Comparison of ENCODE assay signal across 8 cellular contexts in genomic region chr17:1617620-1618174, GRCh38. TPM values are rescaled to one million over a fixed set of nuclear protein-coding genes. Genes with fewer than 3 reads are reported as not detected.
A peak's percentile ranks its signal among the peaks of the same experiment; 100 is the strongest.
DNase-seq lines count a peak whose midpoint lies in the region; ATAC-seq and TF ChIP-seq lines count a peak whose summit lies in the region.
"Had no signal": no experiment of that assay in that cellular context is flagged by ENCODE, and none has a peak within 500 bp of the region (broad histone marks: within the 10 kb centered on the region; RNA-seq: fewer than 3 reads in every experiment).

No MANE protein-coding gene starts in this region.

- no peak overlapping the region for H2BK120ac ChIP-seq in IMR-90 (ENCODE audit: low read depth, low read length)

- H2AK9ac ChIP-seq in IMR-90 (replicated peaks; ENCODE audit: low read depth, low read length, poor library complexity), result peak overlapping the region; percentile 51

- H3K4me1 ChIP-seq in IMR-90 (ENCODE audit: control insufficient read depth, insufficient read depth, low read length), result peaks cover 3% of the 10 kb centered on the region; the same call in 1 of the 2 replicates
- H3K4me1 ChIP-seq in transverse colon, result peaks cover 0 to 18% (median 11%) of the 10 kb centered on the region in 4 donors

- H3K4me3 ChIP-seq in IMR-90 (ENCODE audit: insufficient read depth, low read depth, low read length), result no peak overlapping the region
- H3K4me3 ChIP-seq in astrocyte of the spinal cord (ENCODE audit: low read depth, low read length), result no peak overlapping the region
- H3K4me3 ChIP-seq in kidney epithelial cell (ENCODE audit: low read depth, low read length), result no peak overlapping the region
- no peak overlapping the region for H3K4me3 ChIP-seq in transverse colon
- H3K4me3 ChIP-seq: SJSA1 had no signal

- H3K23ac ChIP-seq in IMR-90 (ENCODE audit: low read depth, low read length), result no peak overlapping the region

- WGBS in IMR-90 (ENCODE audit: extremely low coverage in 2 of 2, insufficient read length in 1 of 2), 2 experiments, result 68% methylated on average over 7 of the region's 20 CpGs; no CpG with 5 or more reads in 1 of the 2 experiments
- WGBS in transverse colon (ENCODE audit: low coverage in 1 of 2), 2 donors, result 22 to 42% methylated on average over 5 to 20 of the region's 20 CpGs

- dilution Hi-C loops in IMR-90 (cut with HindIII; ENCODE audit: low sequenced_read_pairs, unreplicated experiment), result no loop called here

- POLR2A ChIA-PET in IMR-90 (lab: Charles Lee; ENCODE audit: unreplicated experiment), result no interaction called here

- 0 out of 2 replicates have a peak, but pooled peaks have one; percentile 5 for TF ChIP-seq CTCF in IMR-90 (conservative IDR thresholded peaks at IDR 0.05; ENCODE audit: low read depth, low read length)
- TF ChIP-seq CTCF in astrocyte of the spinal cord (IDR thresholded peaks at IDR 0.05; ENCODE audit: low read depth, low read length), result no peak
- no peak for TF ChIP-seq CTCF in kidney epithelial cell (IDR thresholded peaks at IDR 0.05; ENCODE audit: insufficient read depth, low read length, poor library complexity, severe bottlenecking)
- peak in 4 of 5 experiments; percentile 12 to 41 (median 17) for TF ChIP-seq CTCF in transverse colon (IDR thresholded peaks at IDR 0.05)

- H3K56ac ChIP-seq in IMR-90 (ENCODE audit: extremely low read depth, insufficient read depth, low read length), result no peak overlapping the region

- no TSS peak for BruUV-seq in IMR-90 (replicated peaks; lab: Mats Ljungman, UMichigan)

- H3K9ac ChIP-seq in IMR-90 (ENCODE audit: low read depth, low read length), result no peak overlapping the region

- no peak overlapping the region; the same call in 2 of the 3 replicates for H2BK15ac ChIP-seq in IMR-90 (ENCODE audit: low read depth, low read length)

- no peak overlapping the region for H4K5ac ChIP-seq in IMR-90 (ENCODE audit: low read depth, low read length)

- H2AFZ ChIP-seq in IMR-90 (replicated peaks; ENCODE audit: low read length, poor library complexity), result peak overlapping the region; percentile 74

- H2BK20ac ChIP-seq in IMR-90 (ENCODE audit: low read depth, low read length), result no peak overlapping the region

- TF ChIP-seq POLR2A in IMR-90 (IDR thresholded peaks at IDR 0.05; ENCODE audit: low read depth, low read length) (no peak), transverse colon (IDR thresholded peaks at IDR 0.05) (peak; percentile 22)

- no peaks in the 10 kb centered on the region for H4K20me1 ChIP-seq in IMR-90 (ENCODE audit: insufficient read depth, low read length)

- intact Hi-C loops in IMR-90 (cut with micrococcal nuclease) (no loop called here), transverse colon (cut with DNase I; ENCODE audit: low total_unique reads) (no loop called here)

- no peak overlapping the region for H2BK5ac ChIP-seq in IMR-90 (ENCODE audit: low read depth, low read length, poor library complexity, severe bottlenecking)

- TF ChIP-seq RAD21 in IMR-90 (IDR thresholded peaks at IDR 0.05; ENCODE audit: low read length), result no peak

- no peaks in the 10 kb centered on the region for H3K36me3 ChIP-seq in IMR-90 (ENCODE audit: control insufficient read depth, insufficient read depth, low read length)
- H3K36me3 ChIP-seq in kidney epithelial cell (ENCODE audit: control insufficient read depth, insufficient read depth, low read length), result no peaks in the 10 kb centered on the region
- no peaks in the 10 kb centered on the region for H3K36me3 ChIP-seq in transverse colon
- H3K36me3 ChIP-seq: SJSA1 had no signal

- no peak overlapping the region for H3K4me2 ChIP-seq in IMR-90 (ENCODE audit: low read depth, low read length)

- H3K27me3 ChIP-seq in IMR-90 (ENCODE audit: control insufficient read depth, insufficient read depth, low read length) (no peaks in the 10 kb centered on the region), kidney epithelial cell (ENCODE audit: control insufficient read depth, insufficient read depth, low read length) (no peaks in the 10 kb centered on the region), transverse colon (no peaks in the 10 kb centered on the region)
- H3K27me3 ChIP-seq: SJSA1 had no signal

- H2AK5ac ChIP-seq in IMR-90 (ENCODE audit: low read depth, low read length), result no peak overlapping the region

- H3K27ac ChIP-seq in IMR-90 (ENCODE audit: insufficient read depth, low read length) (peak overlapping the region; percentile 41; the same call in 1 of the 2 replicates), transverse colon (peak overlapping the region; percentile 64 to 80 (median 76))
- H3K27ac ChIP-seq: SJSA1 had no signal

- H3K14ac ChIP-seq in IMR-90 (replicated peaks; ENCODE audit: low read depth, low read length), result no peak overlapping the region

- no peaks in the 10 kb centered on the region for H3K79me1 ChIP-seq in IMR-90 (ENCODE audit: low read depth in 1 of 2, low read length in 2 of 2)

- CTCF ChIA-PET in IMR-90 (lab: Yijun Ruan, JAX), result interaction anchor here (1.0 kb wide), 1 partner anchor 43 kb away, joined by 3 read pairs; no protein-coding TSS in a partner anchor

- no peak overlapping the region for H4K91ac ChIP-seq in IMR-90 (ENCODE audit: insufficient read depth, low read depth, low read length)

- no peak overlapping the region for H3K18ac ChIP-seq in IMR-90 (ENCODE audit: low read depth, low read length)

- H4K8ac ChIP-seq in IMR-90 (ENCODE audit: low read depth in 2 of 2, low read length in 2 of 2), result peak overlapping the region in 1 of 2 experiments; percentile 30; a peak in 3 of 4 replicates

- TF ChIP-seq EP300 in transverse colon (IDR thresholded peaks at IDR 0.05; ENCODE audit: low read depth), result no peak

- H3K9me3 ChIP-seq in IMR-90 (ENCODE audit: control insufficient read depth, insufficient read depth, low read length), result no peaks in the 10 kb centered on the region
- H3K9me3 ChIP-seq in transverse colon, result no peaks in the 10 kb centered on the region
- H3K9me3 ChIP-seq: SJSA1 had no signal

- DNase-seq in IMR-90 (peak; percentile 77), astrocyte of the spinal cord (ENCODE audit: low read depth, low spot score) (peak; percentile 48), kidney epithelial cell (ENCODE audit: low read depth) (peak; percentile 28), transverse colon (peak; percentile 82), SIG-M5 (lab: John Stamatoyannopoulos, UW) (no peak)
- no peak for DNase-seq in stimulated activated CD4-positive, alpha-beta T cell treated with anti-CD3 and anti-CD28 coated beads, Interleukin-12 subunit alpha, Interleukin-12 subunit beta, amount 100 ng/mL, for 4 hours

- ATAC-seq in IMR-90 (ENCODE audit: low read depth) (peak; percentile 93), HG03469 (IDR thresholded peaks at IDR 0.05; ENCODE audit: unreplicated experiment) (no peak)

- in situ Hi-C loops in IMR-90 (cut with MboI; ENCODE audit: low sequenced_read_pairs), result no loop called here
- in situ Hi-C loops in astrocyte of the spinal cord (cut with HindIII; ENCODE audit: low sequenced_read_pairs), result no loop called here
- in situ Hi-C loops in transverse colon (cut with MboI; ENCODE audit: low pct_ligation_motif_present in 1 of 4, low pct_unique_long_range_greater_than_20kb in 1 of 4, low sequenced_read_pairs in 3 of 4), result no loop called here

- H3K9me1 ChIP-seq in IMR-90 (ENCODE audit: insufficient read depth, low read length), result no peaks in the 10 kb centered on the region

- H3K4ac ChIP-seq in IMR-90 (ENCODE audit: low read depth, low read length), result 0 out of 2 replicates have a peak overlapping the region, but pooled peaks have one; percentile 11

TF ChIP-seq in IMR-90, 13 proteins besides CTCF, POLR2A, EP300 and RAD21:
- TF ChIP-seq MAFK (IDR thresholded peaks at IDR 0.05; ENCODE audit: low read depth, low read length) (peak; percentile 4; the same call in 1 of the 2 replicates), MXI1 (IDR thresholded peaks at IDR 0.05; ENCODE audit: borderline replicate concordance, low read depth, low read length) (no peak)

RNA-seq across cellular contexts. Expression of gene SLC43A2, which starts 10.9 kb away (rescaled TPM):
- total RNA-seq in IMR-90 (2012; rRNA removed), result 3.3 and 3.8 TPM in 2 replicates
- polyA plus RNA-seq in IMR-90 (2012; rRNA removed), result 9.0 and 10.3 TPM in 2 replicates
- 6.7 and 12.6 TPM in 2 replicates for polyA plus RNA-seq in IMR-90 (2012; cell fraction: cytosol; rRNA removed)
- 6.9 and 14.7 TPM in 2 replicates for polyA plus RNA-seq in IMR-90 (2012; cell fraction: nucleus; rRNA removed; ENCODE audit: low replicate concordance)
- 9.1 and 15.5 TPM in 2 replicates for total RNA-seq in kidney epithelial cell
- 10 to 100 TPM in 2 of 4 donors, 1 to 10 TPM in 2; 3.7 to 98.9 (median 12.3) TPM for total RNA-seq in transverse colon

RNA-seq across cellular contexts. Expression of gene SCARF1, which starts 27.8 kb away (rescaled TPM):
- 0.18 and 0.28 TPM in 2 replicates for total RNA-seq in IMR-90 (2012; rRNA removed)
- 0.34 and 0.43 TPM in 2 replicates for polyA plus RNA-seq in IMR-90 (2012; rRNA removed)
- 0.13 and 0.40 TPM in 2 replicates for polyA plus RNA-seq in IMR-90 (2012; cell fraction: cytosol; rRNA removed)
- 2.4 and 4.2 TPM in 2 replicates for polyA plus RNA-seq in IMR-90 (2012; cell fraction: nucleus; rRNA removed; ENCODE audit: low replicate concordance)
- 34.9 and 41.0 TPM in 2 replicates for total RNA-seq in kidney epithelial cell
- 10 to 100 TPM; 11.2 to 63.2 (median 16.3) TPM for total RNA-seq in transverse colon

RNA-seq across cellular contexts. Expression of gene RILP, which starts 32.0 kb away (rescaled TPM):
- total RNA-seq in IMR-90 (2012; rRNA removed) (3.9 TPM in 2 replicates), kidney epithelial cell (7.9 and 12.8 TPM in 2 replicates), transverse colon (100 to 1,000 TPM in 2 of 4 donors, 10 to 100 TPM in 2; 59.3 to 185 (median 108) TPM)
- polyA plus RNA-seq in IMR-90 (2012; rRNA removed), result 6.0 and 7.3 TPM in 2 replicates
- 4.0 and 6.5 TPM in 2 replicates for polyA plus RNA-seq in IMR-90 (2012; cell fraction: cytosol; rRNA removed)
- 9.0 and 11.3 TPM in 2 replicates for polyA plus RNA-seq in IMR-90 (2012; cell fraction: nucleus; rRNA removed; ENCODE audit: low replicate concordance)

RNA-seq across cellular contexts. Expression of gene PITPNA, which starts 55.1 kb away (rescaled TPM):
- total RNA-seq in IMR-90 (2012; rRNA removed) (19.2 and 25.8 TPM in 2 replicates), kidney epithelial cell (49.8 and 53.1 TPM in 2 replicates), transverse colon (10 to 100 TPM; 15.3 to 50.2 (median 32.7) TPM)
- 33.1 and 40.1 TPM in 2 replicates for polyA plus RNA-seq in IMR-90 (2012; rRNA removed)
- polyA plus RNA-seq in IMR-90 (2012; cell fraction: cytosol; rRNA removed), result 17.9 and 28.0 TPM in 2 replicates
- polyA plus RNA-seq in IMR-90 (2012; cell fraction: nucleus; rRNA removed; ENCODE audit: low replicate concordance), result 15.2 and 50.9 TPM in 2 replicates

Comparison
In these comparisons a context has a peak if more than half of its experiments do, and no peak if none do; other contexts are left out.
1. DNase-seq: peak in IMR-90 (single experiment), astrocyte of the spinal cord (single experiment), kidney epithelial cell (single experiment) and transverse colon (single experiment); none in SIG-M5 (single experiment) and stimulated activated CD4-positive, alpha-beta T cell treated with anti-CD3 and anti-CD28 coated beads, Interleukin-12 subunit alpha, Interleukin-12 subunit beta, amount 100 ng/mL, for 4 hours (single experiment).
2. CTCF ChIP-seq: peak in IMR-90 (single experiment) and transverse colon (4 of 5); none in astrocyte of the spinal cord (single experiment) and kidney epithelial cell (single experiment).